1 cellular context compared by ENCODE assay signal in the genomic region with DNA sequence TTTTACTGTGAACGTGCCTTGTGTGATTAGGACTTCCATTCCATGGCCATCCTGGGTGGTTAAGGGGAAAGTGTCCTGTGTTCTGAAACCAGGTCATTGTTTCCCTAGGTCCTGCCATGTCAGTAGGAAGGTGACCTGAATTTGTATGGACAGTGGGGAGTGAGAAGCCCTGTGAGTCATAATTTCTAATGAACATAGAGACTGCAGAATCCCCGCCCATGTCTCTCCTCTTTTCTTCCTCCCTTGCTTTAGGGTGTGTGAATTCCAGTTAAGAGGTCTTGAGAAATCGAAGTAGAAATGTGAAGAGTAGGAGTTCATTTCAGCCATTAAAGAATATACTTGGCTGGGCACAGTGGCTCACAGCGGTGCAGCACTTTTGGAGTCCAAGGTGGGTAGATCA.
TF ChIP-seq lines count a peak whose summit lies in the region.

No MANE protein-coding gene starts in this region.

TF ChIP-seq in WTC11, 78 proteins besides CTCF, POLR2A, EP300 and RAD21 (continued from another document):
- TF ChIP-seq SMAD3 (CRISPR knock-in tag; IDR thresholded peaks at IDR 0.05; ENCODE audit: borderline replicate concordance) (no peak), ZNF423 (CRISPR knock-in tag; IDR thresholded peaks at IDR 0.05) (no peak), NR3C1 (CRISPR knock-in tag; conservative IDR thresholded peaks at IDR 0.05; ENCODE audit: low read depth) (no peak), NFYB (CRISPR knock-in tag; conservative IDR thresholded peaks at IDR 0.05; ENCODE audit: low read depth) (no peak), GABPB1 (CRISPR knock-in tag; IDR thresholded peaks at IDR 0.05) (no peak), JUN (CRISPR knock-in tag; IDR thresholded peaks at IDR 0.05) (no peak), NFE2L1 (CRISPR knock-in tag; IDR thresholded peaks at IDR 0.05) (no peak), ZNF232 (CRISPR knock-in tag; IDR thresholded peaks at IDR 0.05) (no peak), SP1 (CRISPR knock-in tag; conservative IDR thresholded peaks at IDR 0.05) (no peak), PRRX2 (CRISPR knock-in tag; IDR thresholded peaks at IDR 0.05) (no peak), ZNF416 (CRISPR knock-in tag; IDR thresholded peaks at IDR 0.05) (no peak), GTF2I (CRISPR knock-in tag; conservative IDR thresholded peaks at IDR 0.05) (no peak)
- TF ChIP-seq, protein P1, sequence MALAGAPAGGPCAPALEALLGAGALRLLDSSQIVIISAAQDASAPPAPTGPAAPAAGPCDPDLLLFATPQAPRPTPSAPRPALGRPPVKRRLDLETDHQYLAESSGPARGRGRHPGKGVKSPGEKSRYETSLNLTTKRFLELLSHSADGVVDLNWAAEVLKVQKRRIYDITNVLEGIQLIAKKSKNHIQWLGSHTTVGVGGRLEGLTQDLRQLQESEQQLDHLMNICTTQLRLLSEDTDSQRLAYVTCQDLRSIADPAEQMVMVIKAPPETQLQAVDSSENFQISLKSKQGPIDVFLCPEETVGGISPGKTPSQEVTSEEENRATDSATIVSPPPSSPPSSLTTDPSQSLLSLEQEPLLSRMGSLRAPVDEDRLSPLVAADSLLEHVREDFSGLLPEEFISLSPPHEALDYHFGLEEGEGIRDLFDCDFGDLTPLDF (CRISPR knock-in tag; IDR thresholded peaks at IDR 0.05) = no peak
- TF ChIP-seq, protein P2, sequence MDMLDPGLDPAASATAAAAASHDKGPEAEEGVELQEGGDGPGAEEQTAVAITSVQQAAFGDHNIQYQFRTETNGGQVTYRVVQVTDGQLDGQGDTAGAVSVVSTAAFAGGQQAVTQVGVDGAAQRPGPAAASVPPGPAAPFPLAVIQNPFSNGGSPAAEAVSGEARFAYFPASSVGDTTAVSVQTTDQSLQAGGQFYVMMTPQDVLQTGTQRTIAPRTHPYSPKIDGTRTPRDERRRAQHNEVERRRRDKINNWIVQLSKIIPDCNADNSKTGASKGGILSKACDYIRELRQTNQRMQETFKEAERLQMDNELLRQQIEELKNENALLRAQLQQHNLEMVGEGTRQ (CRISPR knock-in tag; IDR thresholded peaks at IDR 0.05) = no peak
- TF ChIP-seq, protein P3, sequence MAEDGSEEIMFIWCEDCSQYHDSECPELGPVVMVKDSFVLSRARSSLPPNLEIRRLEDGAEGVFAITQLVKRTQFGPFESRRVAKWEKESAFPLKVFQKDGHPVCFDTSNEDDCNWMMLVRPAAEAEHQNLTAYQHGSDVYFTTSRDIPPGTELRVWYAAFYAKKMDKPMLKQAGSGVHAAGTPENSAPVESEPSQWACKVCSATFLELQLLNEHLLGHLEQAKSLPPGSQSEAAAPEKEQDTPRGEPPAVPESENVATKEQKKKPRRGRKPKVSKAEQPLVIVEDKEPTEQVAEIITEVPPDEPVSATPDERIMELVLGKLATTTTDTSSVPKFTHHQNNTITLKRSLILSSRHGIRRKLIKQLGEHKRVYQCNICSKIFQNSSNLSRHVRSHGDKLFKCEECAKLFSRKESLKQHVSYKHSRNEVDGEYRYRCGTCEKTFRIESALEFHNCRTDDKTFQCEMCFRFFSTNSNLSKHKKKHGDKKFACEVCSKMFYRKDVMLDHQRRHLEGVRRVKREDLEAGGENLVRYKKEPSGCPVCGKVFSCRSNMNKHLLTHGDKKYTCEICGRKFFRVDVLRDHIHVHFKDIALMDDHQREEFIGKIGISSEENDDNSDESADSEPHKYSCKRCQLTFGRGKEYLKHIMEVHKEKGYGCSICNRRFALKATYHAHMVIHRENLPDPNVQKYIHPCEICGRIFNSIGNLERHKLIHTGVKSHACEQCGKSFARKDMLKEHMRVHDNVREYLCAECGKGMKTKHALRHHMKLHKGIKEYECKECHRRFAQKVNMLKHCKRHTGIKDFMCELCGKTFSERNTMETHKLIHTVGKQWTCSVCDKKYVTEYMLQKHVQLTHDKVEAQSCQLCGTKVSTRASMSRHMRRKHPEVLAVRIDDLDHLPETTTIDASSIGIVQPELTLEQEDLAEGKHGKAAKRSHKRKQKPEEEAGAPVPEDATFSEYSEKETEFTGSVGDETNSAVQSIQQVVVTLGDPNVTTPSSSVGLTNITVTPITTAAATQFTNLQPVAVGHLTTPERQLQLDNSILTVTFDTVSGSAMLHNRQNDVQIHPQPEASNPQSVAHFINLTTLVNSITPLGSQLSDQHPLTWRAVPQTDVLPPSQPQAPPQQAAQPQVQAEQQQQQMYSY (CRISPR knock-in tag; IDR thresholded peaks at IDR 0.05) = no peak
- TF ChIP-seq, protein P4, sequence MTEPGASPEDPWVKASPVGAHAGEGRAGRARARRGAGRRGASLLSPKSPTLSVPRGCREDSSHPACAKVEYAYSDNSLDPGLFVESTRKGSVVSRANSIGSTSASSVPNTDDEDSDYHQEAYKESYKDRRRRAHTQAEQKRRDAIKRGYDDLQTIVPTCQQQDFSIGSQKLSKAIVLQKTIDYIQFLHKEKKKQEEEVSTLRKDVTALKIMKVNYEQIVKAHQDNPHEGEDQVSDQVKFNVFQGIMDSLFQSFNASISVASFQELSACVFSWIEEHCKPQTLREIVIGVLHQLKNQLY (CRISPR knock-in tag; IDR thresholded peaks at IDR 0.05) = no peak
- TF ChIP-seq, protein P5, sequence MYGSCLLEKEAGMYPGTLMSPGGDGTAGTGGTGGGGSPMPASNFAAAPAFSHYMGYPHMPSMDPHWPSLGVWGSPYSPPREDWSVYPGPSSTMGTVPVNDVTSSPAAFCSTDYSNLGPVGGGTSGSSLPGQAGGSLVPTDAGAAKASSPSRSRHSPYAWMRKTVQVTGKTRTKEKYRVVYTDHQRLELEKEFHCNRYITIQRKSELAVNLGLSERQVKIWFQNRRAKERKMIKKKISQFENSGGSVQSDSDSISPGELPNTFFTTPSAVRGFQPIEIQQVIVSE (CRISPR knock-in tag; IDR thresholded peaks at IDR 0.05; ENCODE audit: borderline replicate concordance) = no peak
